ENCODE assay signal across 22 cellular contexts in the genomic region with DNA sequence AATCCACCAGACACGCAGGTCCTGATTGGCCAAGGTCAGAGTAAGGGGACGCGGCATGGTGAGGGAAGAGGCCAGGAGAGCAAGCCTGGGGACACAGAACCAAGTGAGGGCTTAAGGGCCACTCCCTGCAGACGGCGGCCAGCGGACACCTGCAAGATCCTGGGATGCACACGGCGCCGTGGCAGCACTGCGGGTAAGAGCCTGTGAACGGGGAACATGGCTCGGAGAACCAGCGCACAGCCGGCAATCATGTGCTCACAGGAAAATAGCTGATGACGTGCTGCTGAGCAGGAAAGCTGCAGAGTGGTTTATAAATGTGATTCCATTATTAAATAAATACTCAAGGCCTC. TPM values are rescaled to one million over a fixed set of nuclear protein-coding genes. Genes with fewer than 3 reads are reported as not detected.
"Had no signal": no experiment of that assay in that cellular context is flagged by ENCODE, and none has a peak within 500 bp of the region (broad histone marks: within the 10 kb centered on the region; RNA-seq: fewer than 3 reads in every experiment).

No MANE protein-coding gene starts in this region.

- DNase-seq: cortex of kidney; effector memory CD4-positive, alpha-beta T cell; esophagus squamous epithelium; foreskin fibroblast; left cardiac atrium; left ventricle myocardium inferior; mesenchymal stem cell; midbrain; small intestine; stimulated activated CD4-positive, alpha-beta T cell treated with anti-CD3 and anti-CD28 coated beads, Interleukin-12 subunit alpha, Interleukin-12 subunit beta, amount 100 ng/mL, for 4 hours; stimulated activated naive CD4-positive, alpha-beta T cell; stomach; transverse colon had no signal

- ATAC-seq: gastroesophageal sphincter, left cardiac atrium had no signal

- H3K9me3 ChIP-seq: esophagus squamous epithelium, gastroesophageal sphincter, left ventricle myocardium inferior, neutrophil, right atrium auricular region, stomach, thoracic aorta, transverse colon had no signal

- H3K4me3 ChIP-seq: esophagus squamous epithelium, gastroesophageal sphincter, left ventricle myocardium inferior, lung, right atrium auricular region, stomach, thoracic aorta, transverse colon had no signal

- FAIRE-seq: kidney, small intestine had no signal

- H3K27ac ChIP-seq: epithelial cell of prostate, esophagus squamous epithelium, gastroesophageal sphincter, left ventricle myocardium inferior, neutrophil, right atrium auricular region, stomach, thoracic aorta, transverse colon had no signal

- H3K4me1 Mint-ChIP-seq: nephron had no signal

- H3K27me3 ChIP-seq: esophagus squamous epithelium, gastroesophageal sphincter, neutrophil, right atrium auricular region, stomach, transverse colon had no signal

- H3K9me3 Mint-ChIP-seq: nephron had no signal

- H3K36me3 ChIP-seq: esophagus squamous epithelium, neutrophil, thoracic aorta, transverse colon had no signal

- H3K4me3 Mint-ChIP-seq: nephron had no signal

- H3K27ac Mint-ChIP-seq: nephron had no signal

- H3K4me1 ChIP-seq: right atrium auricular region had no signal

RNA-seq across cellular contexts. Expression of gene ENTPD8, which starts 45.0 kb away (rescaled TPM):
- total RNA-seq: esophagus squamous epithelium, left cardiac atrium, left ventricle myocardium inferior, right atrium auricular region, thoracic aorta had no signal
- polyA plus RNA-seq: urinary bladder had no signal
